ENCODE assay signal across 8 cellular contexts in genomic region chr10:44864637-44865288, GRCh38. TPM values are rescaled to one million over a fixed set of nuclear protein-coding genes. Genes with fewer than 3 reads are reported as not detected.
A peak's percentile ranks its signal among the peaks of the same experiment; 100 is the strongest.
DNase-seq lines count a peak whose midpoint lies in the region; ATAC-seq and TF ChIP-seq lines count a peak whose summit lies in the region.

No MANE protein-coding gene starts in this region.

- H3K4me3 ChIP-seq in HAP-1 (peak overlapping the region; percentile 28), MG63 (peak overlapping the region; percentile 51), ovary (peak overlapping the region; percentile 37), thymus (ENCODE audit: low read length) (peak overlapping the region; percentile 50)

- DNase-seq in ELR (ENCODE audit: low read depth) (peak; percentile 87), HAP-1 (ENCODE audit: low spot score in 2 of 2) (peak; percentile 62 to 94), MG63 (peak; percentile 80), SKM-1 (lab: John Stamatoyannopoulos, UW; ENCODE audit: unreplicated experiment) (peak; percentile 62), Right ventricle myocardium inferior (ENCODE audit: missing footprints) (peak; percentile 94), ovary (peak; percentile 88 to 96 (median 95))
- peak; percentile 78 for DNase-seq in activated naive CD8-positive, alpha-beta T cell treated with anti-CD3 and anti-CD28 coated beads for 36 hours

- H3K27me3 Mint-ChIP-seq in activated naive CD8-positive, alpha-beta T cell treated with anti-CD3 and anti-CD28 coated beads for 36 hours = peaks cover 51% of the 10 kb centered on the region

- H3K9me3 ChIP-seq in HAP-1 (no peaks in the 10 kb centered on the region), MG63 (no peaks in the 10 kb centered on the region), ovary (no peaks in the 10 kb centered on the region), thymus (ENCODE audit: control insufficient read depth) (no peaks in the 10 kb centered on the region)

- H3K9me3 Mint-ChIP-seq in activated naive CD8-positive, alpha-beta T cell treated with anti-CD3 and anti-CD28 coated beads for 36 hours = no peaks in the 10 kb centered on the region

- TF ChIP-seq CTCF in ovary (IDR thresholded peaks at IDR 0.05) = peak; percentile 94 to 97 (median 97)

- 0 to 1% (median 0%) methylated on average over 42 of the region's 42 CpGs for whole genome bisulfite sequencing in ovary, 3 donors
- 1% methylated on average over 42 of the region's 42 CpGs for WGBS in thymus

- H3K4me1 ChIP-seq in HAP-1 (peaks cover 5% of the 10 kb centered on the region), ovary (ENCODE audit: insufficient read depth) (peaks cover 3% of the 10 kb centered on the region), thymus (ENCODE audit: control insufficient read depth, insufficient read depth, low read length) (peaks cover 5% of the 10 kb centered on the region)

- H3K27ac Mint-ChIP-seq in activated naive CD8-positive, alpha-beta T cell treated with anti-CD3 and anti-CD28 coated beads for 36 hours = no peak overlapping the region

- intact Hi-C loops in Right ventricle myocardium inferior (cut with DNase I) = loop anchor here (2.0 to 10.0 kb wide), 3 partner anchors 480 to 1194 kb away; partner anchors contain the start of gene CXCL12
- intact Hi-C loops in ovary (cut with DNase I) = loop anchor here (5.0 to 10.0 kb wide), 3 partner anchors 477 to 1192 kb away; partner anchors contain the start of gene CXCL12 (in 1 of the 4)

- no peak for TF ChIP-seq POLR2A in ovary (IDR thresholded peaks at IDR 0.05)

- H3K27me3 ChIP-seq in HAP-1 (ENCODE audit: low read depth) (peaks cover 21% of the 10 kb centered on the region), MG63 (no peaks in the 10 kb centered on the region), ovary (no peaks in the 10 kb centered on the region), thymus (ENCODE audit: control insufficient read depth, insufficient read depth) (peaks cover 7% of the 10 kb centered on the region)

- ATAC-seq in Right ventricle myocardium inferior = peak; percentile 96

- TF ChIP-seq EP300 in ovary (IDR thresholded peaks at IDR 0.05) = no peak

- H3K36me3 ChIP-seq in HAP-1 (replicated peaks) (no peaks in the 10 kb centered on the region), MG63 (no peaks in the 10 kb centered on the region), ovary (no peaks in the 10 kb centered on the region), thymus (ENCODE audit: control insufficient read depth, insufficient read depth) (no peaks in the 10 kb centered on the region)

- H3K36me3 Mint-ChIP-seq in activated naive CD8-positive, alpha-beta T cell treated with anti-CD3 and anti-CD28 coated beads for 36 hours = no peaks in the 10 kb centered on the region

- in situ Hi-C loops in HAP-1 (cut with MboI; ENCODE audit: low sequenced_read_pairs) = loop anchor here (5.0 to 10.0 kb wide), 2 partner anchors 472 to 1190 kb away; no protein-coding TSS in a partner anchor

- H3K27ac ChIP-seq in ovary = peak overlapping the region in 1 of 2 donors; percentile 76
- H3K27ac ChIP-seq in thymus (ENCODE audit: low read depth) = no peak overlapping the region

- peak overlapping the region; percentile 86 for H3K4me3 Mint-ChIP-seq in activated naive CD8-positive, alpha-beta T cell treated with anti-CD3 and anti-CD28 coated beads for 36 hours

- H3K4me1 Mint-ChIP-seq in activated naive CD8-positive, alpha-beta T cell treated with anti-CD3 and anti-CD28 coated beads for 36 hours = peaks cover 16% of the 10 kb centered on the region

RNA-seq across cellular contexts. Expression of gene TMEM72, which starts 46.4 kb away (rescaled TPM):
- total RNA-seq in MG63 (2014; rRNA removed; shearing (Covaris generic); ENCODE audit: low replicate concordance) = not detected in 2 replicates
- total RNA-seq in activated naive CD8-positive, alpha-beta T cell treated with anti-CD3 and anti-CD28 coated beads for 36 hours = not detected
- total RNA-seq in Right ventricle myocardium inferior (not detected), ovary (not detected)
- polyA plus RNA-seq in ovary (under 1 TPM in 1 of 2 donors, not detected in 1; 0.05 TPM), thymus (0.07 TPM)
